Comparison of ENCODE assay signal across 12 cellular contexts in genomic region chr17:49723423-49723822, GRCh38. TPM values are rescaled to one million over a fixed set of nuclear protein-coding genes. Genes with fewer than 3 reads are reported as not detected.
DNase-seq lines count a peak whose midpoint lies in the region; ATAC-seq and TF ChIP-seq lines count a peak whose summit lies in the region.
"Had no signal": no experiment of that assay in that cellular context is flagged by ENCODE, and none has a peak within 500 bp of the region (broad histone marks: within the 10 kb centered on the region; RNA-seq: fewer than 3 reads in every experiment).

No MANE protein-coding gene starts in this region.

- peaks cover 70% of the 10 kb centered on the region for H3K79me2 ChIP-seq in MM.1S (ENCODE audit: low read length)

- H3K4me2 ChIP-seq in MM.1S (ENCODE audit: low read depth, low read length), result no peak overlapping the region

- CTCF ChIA-PET in CD4-positive, alpha-beta T cell (lab: Charles Lee), result no interaction called here

- 20% methylated on average over 8 of the region's 8 CpGs for WGBS in prostate gland

- H3K27ac Mint-ChIP-seq in CD4-positive, alpha-beta T cell, result peak overlapping the region; percentile 71

- no peaks in the 10 kb centered on the region for H4K20me1 ChIP-seq in MM.1S (ENCODE audit: insufficient read depth, low read length)

- no peak overlapping the region for H3K9ac ChIP-seq in MM.1S (ENCODE audit: low read length)

- peaks cover 15% of the 10 kb centered on the region for H3K36me3 ChIP-seq in cardiac muscle cell
- H3K36me3 ChIP-seq in prostate gland, result no peaks in the 10 kb centered on the region
- H3K36me3 ChIP-seq in MM.1S (replicated peaks; ENCODE audit: insufficient read depth, low read length), result peaks cover 13% of the 10 kb centered on the region

- H3K9me3 ChIP-seq in CD4-positive, alpha-beta T cell (ENCODE audit: control insufficient read depth, low read length), result no peaks in the 10 kb centered on the region
- H3K9me3 ChIP-seq in cardiac muscle cell (ENCODE audit: low read depth) (no peaks in the 10 kb centered on the region), prostate gland (no peaks in the 10 kb centered on the region), MM.1S (replicated peaks; ENCODE audit: insufficient read depth, low read length) (no peaks in the 10 kb centered on the region)
- H3K9me3 ChIP-seq: adrenal gland had no signal

- H3K27ac ChIP-seq in CD4-positive, alpha-beta T cell (ENCODE audit: low read depth, low read length), result no peak overlapping the region
- H3K27ac ChIP-seq in cardiac muscle cell (peak overlapping the region; percentile 80), prostate gland (peak overlapping the region; percentile 35 to 62), MM.1S (ENCODE audit: low read length) (no peak overlapping the region)
- H3K27ac ChIP-seq: VCaP had no signal

- H3K4me3 Mint-ChIP-seq in CD4-positive, alpha-beta T cell, result no peak overlapping the region

- intact Hi-C loops in CD4-positive, alpha-beta T cell (cut with DNase I, micrococcal nuclease), result no loop called here
- intact Hi-C loops in prostate gland (cut with DNase I), result loop anchor here (5.0 kb wide), 1 partner anchor 34 kb away; no protein-coding TSS in a partner anchor

- ATAC-seq in CD4-positive, alpha-beta T cell (ENCODE audit: poor library complexity), result no peak
- no peak for ATAC-seq in GM21576 (IDR thresholded peaks at IDR 0.05; ENCODE audit: unreplicated experiment)

- H3F3A ChIP-seq in MM.1S (ENCODE audit: insufficient read depth, low read length), result no peaks in the 10 kb centered on the region

- no peak for TF ChIP-seq POLR2A in prostate gland (IDR thresholded peaks at IDR 0.05)

- no peak for DNase-seq in CD4-positive, alpha-beta T cell
- peak; percentile 27 for DNase-seq in NCI-H82 treated with DMSO at 0.1 percent for 48 hours (lab: John Stamatoyannopoulos, UW; ENCODE audit: unreplicated experiment)
- peak; percentile 19 to 66 for DNase-seq in cardiac muscle cell (ENCODE audit: low read depth in 1 of 2, low spot score in 1 of 2)
- no peak for DNase-seq in prostate gland (ENCODE audit: low spot score)
- no peak for DNase-seq in GM03348 (ENCODE audit: low spot score)
- no peak for DNase-seq in MM.1S
- DNase-seq in DMS53 (lab: John Stamatoyannopoulos, UW), result no peak
- DNase-seq: NCI-H446 treated with DMSO at 0.1 percent for 48 hours, nucleus accumbens had no signal

- TF ChIP-seq CTCF in CD4-positive, alpha-beta T cell (IDR thresholded peaks at IDR 0.05), result no peak
- TF ChIP-seq CTCF in cardiac muscle cell (IDR thresholded peaks at IDR 0.05; ENCODE audit: low read depth, low read length), result no peak
- no peak for TF ChIP-seq CTCF in prostate gland (IDR thresholded peaks at IDR 0.05)
- TF ChIP-seq CTCF in MM.1S (IDR thresholded peaks at IDR 0.05; ENCODE audit: low read length), result no peak

- H3K4me1 ChIP-seq in cardiac muscle cell (ENCODE audit: low read depth) (peaks cover 9% of the 10 kb centered on the region), prostate gland (replicated peaks) (peaks cover 11% of the 10 kb centered on the region), MM.1S (ENCODE audit: low read length) (no peaks in the 10 kb centered on the region)

- H3K27me3 Mint-ChIP-seq in CD4-positive, alpha-beta T cell, result no peaks in the 10 kb centered on the region

- no peaks in the 10 kb centered on the region for H3K9me3 Mint-ChIP-seq in CD4-positive, alpha-beta T cell

- H3K4me3 ChIP-seq in cardiac muscle cell (no peak overlapping the region), prostate gland (no peak overlapping the region), MM.1S (ENCODE audit: low read length) (no peak overlapping the region)
- H3K4me3 ChIP-seq: adrenal gland had no signal

- peaks cover 89% of the 10 kb centered on the region for H3K36me3 Mint-ChIP-seq in CD4-positive, alpha-beta T cell (ENCODE audit: low read depth)

- H3K4me1 Mint-ChIP-seq in CD4-positive, alpha-beta T cell (ENCODE audit: low read depth), result peaks cover 34% of the 10 kb centered on the region

- POLR2A ChIA-PET in CD4-positive, alpha-beta T cell (lab: Charles Lee), result interaction anchor here (0.7 to 1.9 kb wide), 3 partner anchors 15 to 127 kb away, joined by 3 to 7 read pairs (median 3); no protein-coding TSS in a partner anchor

- H2AFZ ChIP-seq in MM.1S (ENCODE audit: low read length), result no peak overlapping the region

- no peaks in the 10 kb centered on the region for H3K27me3 ChIP-seq in CD4-positive, alpha-beta T cell (ENCODE audit: control insufficient read depth, insufficient read depth, low read length)
- H3K27me3 ChIP-seq in cardiac muscle cell, result no peaks in the 10 kb centered on the region
- H3K27me3 ChIP-seq in prostate gland (replicated peaks; ENCODE audit: insufficient read depth), result no peaks in the 10 kb centered on the region
- no peaks in the 10 kb centered on the region for H3K27me3 ChIP-seq in MM.1S (replicated peaks; ENCODE audit: insufficient read depth, low read length)
- H3K27me3 ChIP-seq: adrenal gland had no signal

- no peaks in the 10 kb centered on the region for H3K9me2 ChIP-seq in MM.1S (replicated peaks; ENCODE audit: insufficient read depth, low read length)

RNA-seq across cellular contexts. Expression of gene SLC35B1, which starts 15.7 kb away (rescaled TPM):
- 10 to 100 TPM; 44.0 to 46.8 TPM for total RNA-seq in CD4-positive, alpha-beta T cell
- total RNA-seq in cardiac muscle cell (73.3 and 139 TPM in 2 replicates), prostate gland (10 to 100 TPM; 31.0 to 81.0 TPM)
- 77.0 and 143 TPM in 2 replicates for polyA plus RNA-seq in cardiac muscle cell

RNA-seq across cellular contexts. Expression of gene FAM117A, which starts 40.5 kb away (rescaled TPM):
- total RNA-seq in CD4-positive, alpha-beta T cell, result 10 to 100 TPM; 23.2 to 26.5 TPM
- total RNA-seq in cardiac muscle cell (19.2 and 30.9 TPM in 2 replicates), prostate gland (10 to 100 TPM; 30.9 to 46.4 TPM)
- polyA plus RNA-seq in cardiac muscle cell, result 21.8 and 25.5 TPM in 2 replicates

RNA-seq across cellular contexts. Expression of gene SPOP, which starts 45.5 kb away (rescaled TPM):
- total RNA-seq in CD4-positive, alpha-beta T cell, result 10 to 100 TPM; 38.7 to 41.5 TPM
- total RNA-seq in cardiac muscle cell, result 46.0 and 54.4 TPM in 2 replicates
- polyA plus RNA-seq in cardiac muscle cell, result 92.2 and 111 TPM in 2 replicates
- 10 to 100 TPM; 80.8 to 93.0 TPM for total RNA-seq in prostate gland

Comparison
In these comparisons a context has a peak if more than half of its experiments do, and no peak if none do; other contexts are left out.
1. DNase-seq: peak in NCI-H82 treated with DMSO at 0.1 percent for 48 hours (single experiment) and cardiac muscle cell (2 of 2); none in CD4-positive, alpha-beta T cell (0 of 10), prostate gland (single experiment), GM03348 (single experiment), MM.1S (single experiment) and DMS53 (single experiment).
2. H3K27ac ChIP-seq: peak in cardiac muscle cell (single experiment) and prostate gland (2 of 2); none in CD4-positive, alpha-beta T cell (single experiment) and MM.1S (single experiment).